Comparison of ENCODE assay signal across 8 cellular contexts in the genomic region with DNA sequence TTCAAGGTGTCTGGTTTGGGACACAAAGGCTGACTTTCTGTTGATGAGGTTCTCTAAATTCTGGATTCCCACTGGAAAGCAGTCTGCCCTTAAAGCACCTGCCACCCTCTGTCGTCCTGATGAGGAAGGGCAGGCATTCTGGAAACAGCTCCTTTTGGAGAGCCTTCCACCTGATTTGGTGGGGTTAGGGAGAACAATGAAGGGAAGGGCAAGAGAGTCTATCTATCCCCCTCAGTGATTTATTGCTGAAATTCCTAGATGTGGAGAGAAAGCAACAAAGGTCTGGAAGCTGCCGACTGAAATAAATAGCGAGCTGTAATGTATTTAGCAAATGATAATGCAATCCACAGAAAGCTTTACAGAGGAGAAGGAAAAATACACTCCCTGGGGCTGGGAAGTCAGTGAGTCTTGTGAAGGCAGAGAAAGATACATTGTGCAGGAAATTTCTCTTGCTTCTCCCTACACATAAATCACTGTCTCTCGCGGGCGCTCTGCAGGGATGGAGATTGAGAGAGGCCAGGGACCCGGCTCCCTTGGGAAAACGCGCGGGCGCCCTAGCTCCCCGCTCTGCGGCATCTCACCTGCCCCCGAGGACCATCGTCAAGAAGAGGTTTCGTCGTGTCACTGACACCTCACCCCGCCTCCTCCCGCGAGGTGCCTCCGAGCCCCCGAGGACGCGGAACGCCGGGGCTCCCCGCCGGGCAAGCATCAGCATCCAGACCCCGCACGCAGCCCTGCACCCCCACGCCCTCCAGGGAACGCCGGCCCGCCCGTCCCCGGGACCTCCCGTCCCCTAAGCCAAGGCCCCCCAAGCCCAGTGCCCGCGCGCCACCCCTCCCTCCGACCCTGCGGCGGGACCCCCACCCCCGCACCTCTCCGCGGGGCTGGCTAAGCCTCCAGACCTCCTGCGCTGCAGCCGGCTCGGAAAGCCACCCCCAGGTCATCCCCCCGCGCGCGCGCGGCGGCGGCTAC. TPM values are rescaled to one million over a fixed set of nuclear protein-coding genes. Genes with fewer than 3 reads are reported as not detected.
DNase-seq lines count a peak whose midpoint lies in the region; ATAC-seq and TF ChIP-seq lines count a peak whose summit lies in the region.

No MANE protein-coding gene starts in this region.

- H3K4me1 Mint-ChIP-seq in stimulated activated memory B cell treated with anti-CD40 and anti-IgM and Interleukin-4, amounts not matched to agents 10 μg/mL and 1 μg/mL and 100 μg/mL, for 72 hours: peaks cover 5% of the 10 kb centered on the region

- H3K9me3 Mint-ChIP-seq in stimulated activated memory B cell treated with anti-CD40 and anti-IgM and Interleukin-4, amounts not matched to agents 10 μg/mL and 1 μg/mL and 100 μg/mL, for 72 hours: peaks cover 3% of the 10 kb centered on the region

- H2AK5ac ChIP-seq in mesenchymal stem cell (ENCODE audit: low read length, severe bottlenecking): no peak overlapping the region

- H2BK15ac ChIP-seq in mesenchymal stem cell (ENCODE audit: low read depth, poor library complexity, severe bottlenecking): peak overlapping the region; percentile 90

- no peaks in the 10 kb centered on the region for H3K79me2 ChIP-seq in Loucy (ENCODE audit: insufficient read depth, low read length)

- peak overlapping the region; percentile 54 to 84 for H3K18ac ChIP-seq in mesenchymal stem cell (ENCODE audit: low read depth in 1 of 2, low read length in 2 of 2)

- H3K9ac ChIP-seq in Loucy (ENCODE audit: low read depth, low read length, poor library complexity, severe bottlenecking): peak overlapping the region; percentile 55
- H3K9ac ChIP-seq in mesenchymal stem cell (ENCODE audit: low read length): peak overlapping the region; percentile 92

- H3K4ac ChIP-seq in mesenchymal stem cell (ENCODE audit: low read depth in 1 of 2, low read length in 2 of 2): no peak overlapping the region

- H3K4me2 ChIP-seq in Loucy (ENCODE audit: low read depth, low read length, poor library complexity, severe bottlenecking): peak overlapping the region; percentile 96
- peak overlapping the region; percentile 99 for H3K4me2 ChIP-seq in mesenchymal stem cell (ENCODE audit: low read length, poor library complexity, severe bottlenecking)

- H3K9me3 ChIP-seq in Loucy (ENCODE audit: insufficient read depth, low read depth, low read length) (no peaks in the 10 kb centered on the region), mesenchymal stem cell (ENCODE audit: control insufficient read depth, low read length) (no peaks in the 10 kb centered on the region)

- H3K27me3 Mint-ChIP-seq in stimulated activated memory B cell treated with anti-CD40 and anti-IgM and Interleukin-4, amounts not matched to agents 10 μg/mL and 1 μg/mL and 100 μg/mL, for 72 hours: peaks cover 50% of the 10 kb centered on the region

- H2BK12ac ChIP-seq in mesenchymal stem cell (ENCODE audit: low read length in 2 of 2): no peak overlapping the region

- peak overlapping the region in 1 of 2 experiments; percentile 34 for H3K23ac ChIP-seq in mesenchymal stem cell (ENCODE audit: low read length in 2 of 2)

- H3K36me3 ChIP-seq in Loucy (ENCODE audit: insufficient read depth, low read length): no peaks in the 10 kb centered on the region
- no peaks in the 10 kb centered on the region for H3K36me3 ChIP-seq in mesenchymal stem cell (ENCODE audit: control insufficient read depth in 1 of 2, insufficient read depth in 2 of 2, low read depth in 1 of 2, low read length in 2 of 2)

- H3F3A ChIP-seq in Loucy (ENCODE audit: low read depth): peaks cover 7% of the 10 kb centered on the region; the same call in 1 of the 2 replicates

- H3K9me2 ChIP-seq in Loucy (replicated peaks; ENCODE audit: low read depth, low read length): no peaks in the 10 kb centered on the region

- H3K79me1 ChIP-seq in mesenchymal stem cell (replicated peaks; ENCODE audit: low read length, poor library complexity, severe bottlenecking): no peaks in the 10 kb centered on the region

- POLR2A ChIA-PET in AG04449 (lab: Yijun Ruan, JAX): no interaction called here

- peak overlapping the region in 1 of 2 experiments; percentile 74 for H3K14ac ChIP-seq in mesenchymal stem cell (ENCODE audit: low read length in 2 of 2)

- ATAC-seq in GM18511 (IDR thresholded peaks at IDR 0.05; ENCODE audit: unreplicated experiment): peak; percentile 4
- peak; percentile 46 for ATAC-seq in stimulated activated memory B cell treated with anti-CD40 and anti-IgM and Interleukin-4, amounts not matched to agents 10 μg/mL and 1 μg/mL and 100 μg/mL, for 72 hours

- CTCF ChIA-PET in AG04449 (lab: Yijun Ruan, JAX): interaction anchor here (1.1 to 1.8 kb wide), 6 partner anchors 10 to 139 kb away, joined by 3 to 7 read pairs (median 4); no protein-coding TSS in a partner anchor

- no peaks in the 10 kb centered on the region for H3K27me3 ChIP-seq in Loucy (ENCODE audit: insufficient read depth, low read length, poor library complexity, severe bottlenecking)
- peaks cover 0 to 40% of the 10 kb centered on the region in 2 experiments for H3K27me3 ChIP-seq in mesenchymal stem cell (ENCODE audit: control insufficient read depth in 1 of 2, insufficient read depth in 1 of 2, low read length in 2 of 2)

- peak; percentile 24 for TF ChIP-seq CTCF in AG04449 (IDR thresholded peaks at IDR 0.05; ENCODE audit: insufficient read depth, low read length, missing control alignments)
- no peak; the same call in 1 of the 2 replicates for TF ChIP-seq CTCF in Loucy (conservative IDR thresholded peaks at IDR 0.05; ENCODE audit: low read length)

- H3K27ac ChIP-seq in mesenchymal stem cell (ENCODE audit: low read length, poor library complexity, severe bottlenecking): no peak overlapping the region

- H3K27ac Mint-ChIP-seq in stimulated activated memory B cell treated with anti-CD40 and anti-IgM and Interleukin-4, amounts not matched to agents 10 μg/mL and 1 μg/mL and 100 μg/mL, for 72 hours: no peak overlapping the region

- no peaks in the 10 kb centered on the region for H4K20me1 ChIP-seq in Loucy (ENCODE audit: insufficient read depth, low read length, poor library complexity, severe bottlenecking)

- H4K91ac ChIP-seq in mesenchymal stem cell (ENCODE audit: low read length): no peak overlapping the region

- H2BK120ac ChIP-seq in mesenchymal stem cell (ENCODE audit: low read depth, low read length): peak overlapping the region; percentile 49

- peak overlapping the region; percentile 100 for H2AFZ ChIP-seq in Loucy (ENCODE audit: low read length)
- peak overlapping the region; percentile 64 for H2AFZ ChIP-seq in mesenchymal stem cell (ENCODE audit: low read depth, low read length)

- WGBS in mesenchymal stem cell: 2% methylated on average over 51 of the region's 57 CpGs

- peaks cover 21% of the 10 kb centered on the region for H3K4me1 ChIP-seq in Loucy (ENCODE audit: insufficient read depth, low read length, poor library complexity, severe bottlenecking)
- H3K4me1 ChIP-seq in mesenchymal stem cell (ENCODE audit: control insufficient read depth, insufficient read depth, low read depth, low read length): peaks cover 8% of the 10 kb centered on the region

- peak overlapping the region; percentile 76 for H3K4me3 Mint-ChIP-seq in stimulated activated memory B cell treated with anti-CD40 and anti-IgM and Interleukin-4, amounts not matched to agents 10 μg/mL and 1 μg/mL and 100 μg/mL, for 72 hours

- DNase-seq in AG04449 (ENCODE audit: low read depth, low spot score) (no peak), T-helper 9 cell (peak; percentile 19), ecto neural progenitor cell (ENCODE audit: low spot score) (peak; percentile 66), mesenchymal stem cell (peak; percentile 30), mesenteric fat pad (ENCODE audit: low spot score) (no peak)

- no peak overlapping the region for H2BK5ac ChIP-seq in mesenchymal stem cell (ENCODE audit: low read depth, low read length, poor library complexity, severe bottlenecking)

- H3K36me3 Mint-ChIP-seq in stimulated activated memory B cell treated with anti-CD40 and anti-IgM and Interleukin-4, amounts not matched to agents 10 μg/mL and 1 μg/mL and 100 μg/mL, for 72 hours: no peaks in the 10 kb centered on the region

- peak overlapping the region; percentile 64 for H4K8ac ChIP-seq in mesenchymal stem cell (ENCODE audit: low read length)

- peak overlapping the region; percentile 63 for H3K4me3 ChIP-seq in AG04449 (ENCODE audit: low read depth, low read length)
- peak overlapping the region; percentile 83 for H3K4me3 ChIP-seq in Loucy (ENCODE audit: low read length, poor library complexity, severe bottlenecking)
- peak overlapping the region; percentile 84 to 87 for H3K4me3 ChIP-seq in mesenchymal stem cell (ENCODE audit: insufficient read depth in 1 of 2, low read depth in 1 of 2, low read length in 2 of 2)

RNA-seq across cellular contexts. Expression of a gene that starts 0.7 kb away (rescaled TPM):
- 1.3 TPM for polyA plus RNA-seq in mesenchymal stem cell (2013, experiment 1 of 2)
- polyA plus RNA-seq in mesenchymal stem cell (2013, experiment 2 of 2): 1.1 TPM
- total RNA-seq in mesenteric fat pad: 12.0 TPM

Comparison
In these comparisons a context has a peak if more than half of its experiments do, and no peak if none do; other contexts are left out.
1. DNase-seq: peak in T-helper 9 cell (single experiment), ecto neural progenitor cell (single experiment) and mesenchymal stem cell (single experiment); none in AG04449 (single experiment) and mesenteric fat pad (single experiment).
2. Peak in every context shown above with its lines, with median percentiles within 50 percentile points of each other: H3K4me3 ChIP-seq.